Comparison of ENCODE assay signal across 30 cellular contexts in genomic region chr14:68960123-68960522, GRCh38. TPM values are rescaled to one million over a fixed set of nuclear protein-coding genes. Genes with fewer than 3 reads are reported as not detected.
A peak's percentile ranks its signal among the peaks of the same experiment; 100 is the strongest.
DNase-seq lines count a peak whose midpoint lies in the region; ATAC-seq and TF ChIP-seq lines count a peak whose summit lies in the region.
"Had no signal": no experiment of that assay in that cellular context is flagged by ENCODE, and none has a peak within 500 bp of the region (broad histone marks: within the 10 kb centered on the region; RNA-seq: fewer than 3 reads in every experiment).

No MANE protein-coding gene starts in this region.

- TF ChIP-seq POLR2A in transverse colon (IDR thresholded peaks at IDR 0.05), result no peak

- H3K27ac Mint-ChIP-seq in activated naive CD4-positive, alpha-beta T cell treated with anti-CD3 and anti-CD28 coated beads for 36 hours, result peak overlapping the region; percentile 6
- peak overlapping the region; percentile 36 for H3K27ac Mint-ChIP-seq in activated T-helper 17 cell treated with anti-CD3 and anti-CD28 coated beads, Interleukin-2, amount 50 U/mL, for 72 hours
- H3K27ac Mint-ChIP-seq: activated CD8-positive, alpha-beta memory T cell treated with anti-CD3 and anti-CD28 coated beads, Interleukin-2, amount 10 ng/mL, durations not matched to agents 7 days and 5 days; IgD-negative memory B cell; progenitor cell of endocrine pancreas; stimulated activated naive B cell treated with anti-CD40 and anti-IgM and Interleukin-4, amounts not matched to agents 10 μg/mL and 1 μg/mL and 100 μg/mL, for 72 hours had no signal

- in situ Hi-C loops in transverse colon (cut with MboI; ENCODE audit: low pct_ligation_motif_present in 1 of 4, low pct_unique_long_range_greater_than_20kb in 1 of 4, low sequenced_read_pairs in 3 of 4), result no loop called here

- TF ChIP-seq CTCF in transverse colon (IDR thresholded peaks at IDR 0.05), result no peak

- no peaks in the 10 kb centered on the region for H3K27me3 ChIP-seq in muscle layer of colon (ENCODE audit: control insufficient read depth in 1 of 2, insufficient read depth in 2 of 2, low read length in 2 of 2)
- H3K27me3 ChIP-seq in transverse colon, result no peaks in the 10 kb centered on the region
- H3K27me3 ChIP-seq: heart right ventricle, tibial nerve had no signal

- no peak for DNase-seq in activated naive CD4-positive, alpha-beta T cell treated with anti-CD3 and anti-CD28 coated beads for 36 hours
- DNase-seq in activated naive CD4-positive, alpha-beta T cell treated with anti-CD3 and anti-CD28 coated beads, Interleukin-2, amount 50 U/mL, for 16 hours, result no peak
- no peak for DNase-seq in transverse colon
- no peak for DNase-seq in AML-193 (lab: John Stamatoyannopoulos, UW)
- no peak for DNase-seq in left colon
- DNase-seq in stimulated activated CD4-positive, alpha-beta T cell treated with anti-CD3 and anti-CD28 coated beads, Interleukin-4, amount 100 ng/mL, for 1 hour, result no peak
- DNase-seq: ACHN; activated CD4-positive, CD25-positive, alpha-beta regulatory T cell treated with anti-CD3 and anti-CD28 coated beads, Interleukin-2, amount 50 U/mL, for 72 hours; activated CD8-positive, alpha-beta memory T cell treated with anti-CD3 and anti-CD28 coated beads, Interleukin-2, amount 10 ng/mL, durations not matched to agents 7 days and 5 days; amygdala; C1 segment of cervical spinal cord; EL; GOT3; heart right ventricle; midbrain; NCI-H1417; NCI-H2107; PC-9; SHP77 treated with DMSO at 0.1 percent for 48 hours; stimulated activated naive B cell treated with anti-CD40 and anti-IgM and Interleukin-4, amounts not matched to agents 10 μg/mL and 1 μg/mL and 100 μg/mL, for 72 hours; SW 1271 had no signal

- no peaks in the 10 kb centered on the region for H3K9me3 Mint-ChIP-seq in activated naive CD4-positive, alpha-beta T cell treated with anti-CD3 and anti-CD28 coated beads for 36 hours
- no peaks in the 10 kb centered on the region for H3K9me3 Mint-ChIP-seq in activated T-helper 17 cell treated with anti-CD3 and anti-CD28 coated beads, Interleukin-2, amount 50 U/mL, for 72 hours
- H3K9me3 Mint-ChIP-seq: IgD-negative memory B cell; stimulated activated naive B cell treated with anti-CD40 and anti-IgM and Interleukin-4, amounts not matched to agents 10 μg/mL and 1 μg/mL and 100 μg/mL, for 72 hours had no signal

- no peak overlapping the region for H3K9ac ChIP-seq in muscle layer of colon (ENCODE audit: low read length)

- peaks cover 91% of the 10 kb centered on the region for H3K4me1 Mint-ChIP-seq in activated naive CD4-positive, alpha-beta T cell treated with anti-CD3 and anti-CD28 coated beads for 36 hours (ENCODE audit: low read depth)
- H3K4me1 Mint-ChIP-seq in activated T-helper 17 cell treated with anti-CD3 and anti-CD28 coated beads, Interleukin-2, amount 50 U/mL, for 72 hours, result peaks cover 31% of the 10 kb centered on the region
- H3K4me1 Mint-ChIP-seq: IgD-negative memory B cell had no signal

- H3K4me3 Mint-ChIP-seq in activated naive CD4-positive, alpha-beta T cell treated with anti-CD3 and anti-CD28 coated beads for 36 hours, result no peak overlapping the region
- no peak overlapping the region for H3K4me3 Mint-ChIP-seq in activated T-helper 17 cell treated with anti-CD3 and anti-CD28 coated beads, Interleukin-2, amount 50 U/mL, for 72 hours
- H3K4me3 Mint-ChIP-seq: activated CD8-positive, alpha-beta memory T cell treated with anti-CD3 and anti-CD28 coated beads, Interleukin-2, amount 10 ng/mL, durations not matched to agents 7 days and 5 days; IgD-negative memory B cell; neural crest cell; stimulated activated naive B cell treated with anti-CD40 and anti-IgM and Interleukin-4, amounts not matched to agents 10 μg/mL and 1 μg/mL and 100 μg/mL, for 72 hours had no signal

- H3K4me1 ChIP-seq in muscle layer of colon (ENCODE audit: insufficient read depth, low read length), result peaks cover 99% of the 10 kb centered on the region
- peaks cover 57 to 87% (median 68%) of the 10 kb centered on the region in 4 donors for H3K4me1 ChIP-seq in transverse colon

- WGBS in transverse colon (ENCODE audit: low coverage in 1 of 2), 2 donors, result 62 to 64% methylated on average over 3 of the region's 3 CpGs

- H3K36me3 Mint-ChIP-seq in activated naive CD4-positive, alpha-beta T cell treated with anti-CD3 and anti-CD28 coated beads for 36 hours (ENCODE audit: low read depth), result no peaks in the 10 kb centered on the region
- no peaks in the 10 kb centered on the region for H3K36me3 Mint-ChIP-seq in activated T-helper 17 cell treated with anti-CD3 and anti-CD28 coated beads, Interleukin-2, amount 50 U/mL, for 72 hours (ENCODE audit: low read depth)
- H3K36me3 Mint-ChIP-seq: activated CD8-positive, alpha-beta memory T cell treated with anti-CD3 and anti-CD28 coated beads, Interleukin-2, amount 10 ng/mL, durations not matched to agents 7 days and 5 days; stimulated activated naive B cell treated with anti-CD40 and anti-IgM and Interleukin-4, amounts not matched to agents 10 μg/mL and 1 μg/mL and 100 μg/mL, for 72 hours had no signal

- H3K36me3 ChIP-seq in muscle layer of colon (ENCODE audit: insufficient read depth, low read length) (peaks cover 17% of the 10 kb centered on the region), transverse colon (no peaks in the 10 kb centered on the region)
- H3K36me3 ChIP-seq: tibial nerve had no signal

- H3K4me3 ChIP-seq in muscle layer of colon (ENCODE audit: low read depth in 1 of 2, low read length in 2 of 2) (no peak overlapping the region), transverse colon (no peak overlapping the region)
- H3K4me3 ChIP-seq: heart right ventricle, PC-9, skin epidermis, tibial nerve had no signal

- no peak for ATAC-seq in activated T-helper 17 cell treated with anti-CD3 and anti-CD28 coated beads, Interleukin-2, amount 50 U/mL, for 72 hours (replicated peaks)
- ATAC-seq in left colon, result no peak
- ATAC-seq: activated CD8-positive, alpha-beta memory T cell treated with anti-CD3 and anti-CD28 coated beads, Interleukin-2, amount 10 ng/mL, durations not matched to agents 7 days and 5 days; heart right ventricle; left lobe of liver; stimulated activated naive B cell treated with anti-CD40 and anti-IgM and Interleukin-4, amounts not matched to agents 10 μg/mL and 1 μg/mL and 100 μg/mL, for 72 hours had no signal

- TF ChIP-seq EP300 in transverse colon (IDR thresholded peaks at IDR 0.05; ENCODE audit: low read depth), result no peak

- peak overlapping the region; percentile 36 for H3K27ac ChIP-seq in muscle layer of colon (ENCODE audit: low read depth, low read length)
- peak overlapping the region; percentile 93 to 99 (median 96) for H3K27ac ChIP-seq in transverse colon
- H3K27ac ChIP-seq: HL-60, PC-9 had no signal

- intact Hi-C loops in activated naive CD4-positive, alpha-beta T cell treated with anti-CD3 and anti-CD28 coated beads for 36 hours (cut with micrococcal nuclease), result no loop called here
- intact Hi-C loops in transverse colon (cut with DNase I; ENCODE audit: low total_unique reads), result no loop called here
- intact Hi-C loops in left colon (cut with DNase I, micrococcal nuclease), result no loop called here

- H3K9me3 ChIP-seq in muscle layer of colon (ENCODE audit: low read length) (no peaks in the 10 kb centered on the region), transverse colon (no peaks in the 10 kb centered on the region)
- H3K9me3 ChIP-seq: heart right ventricle, tibial nerve had no signal

- no peaks in the 10 kb centered on the region for H3K27me3 Mint-ChIP-seq in activated naive CD4-positive, alpha-beta T cell treated with anti-CD3 and anti-CD28 coated beads for 36 hours (ENCODE audit: low read depth)
- no peaks in the 10 kb centered on the region for H3K27me3 Mint-ChIP-seq in activated T-helper 17 cell treated with anti-CD3 and anti-CD28 coated beads, Interleukin-2, amount 50 U/mL, for 72 hours
- H3K27me3 Mint-ChIP-seq: activated CD8-positive, alpha-beta memory T cell treated with anti-CD3 and anti-CD28 coated beads, Interleukin-2, amount 10 ng/mL, durations not matched to agents 7 days and 5 days; progenitor cell of endocrine pancreas had no signal

- CTCF ChIA-PET in activated naive CD4-positive, alpha-beta T cell treated with anti-CD3 and anti-CD28 coated beads for 36 hours (lab: Charles Lee), result interaction anchor here (1.3 to 2.1 kb wide), 2 partner anchors 9 to 49 kb away, joined by 3 to 11 read pairs; no protein-coding TSS in a partner anchor

RNA-seq across cellular contexts. Expression of gene ACTN1, which starts 19.0 kb away (rescaled TPM):
- total RNA-seq in activated naive CD4-positive, alpha-beta T cell treated with anti-CD3 and anti-CD28 coated beads for 36 hours, result 10 to 100 TPM; 79.7 to 80.6 TPM
- total RNA-seq in activated T-helper 17 cell treated with anti-CD3 and anti-CD28 coated beads, Interleukin-2, amount 50 U/mL, for 72 hours, result 10 to 100 TPM; 38.3 to 54.1 TPM
- 100 to 1,000 TPM; 127 to 403 (median 197) TPM for total RNA-seq in transverse colon
- 100 to 1,000 TPM in 1 of 2 donors, 10 to 100 TPM in 1; 89.9 to 132 TPM for total RNA-seq in left colon
